ENCODE assay signal across 15 cellular contexts in genomic region chr2:73103018-73103542, GRCh38. TPM values are rescaled to one million over a fixed set of nuclear protein-coding genes. Genes with fewer than 3 reads are reported as not detected.
DNase-seq lines count a peak whose midpoint lies in the region; ATAC-seq, FAIRE-seq and TF ChIP-seq lines count a peak whose summit lies in the region.
"Had no signal": no experiment of that assay in that cellular context is flagged by ENCODE, and none has a peak within 500 bp of the region (broad histone marks: within the 10 kb centered on the region; RNA-seq: fewer than 3 reads in every experiment).

No MANE protein-coding gene starts in this region.

- no peaks in the 10 kb centered on the region for H3K36me3 Mint-ChIP-seq in CD4-positive, alpha-beta T cell (ENCODE audit: low read depth)
- no peaks in the 10 kb centered on the region for H3K36me3 Mint-ChIP-seq in T-helper 17 cell (ENCODE audit: low read depth)

- H3K9me3 ChIP-seq in CD4-positive, alpha-beta T cell (ENCODE audit: control insufficient read depth, low read length) = no peaks in the 10 kb centered on the region
- H3K9me3 ChIP-seq in GM23248 (ENCODE audit: low read depth) (no peaks in the 10 kb centered on the region), T-helper 17 cell (ENCODE audit: control insufficient read depth, low read length, poor library complexity, severe bottlenecking) (no peaks in the 10 kb centered on the region), HepG2 (ENCODE audit: low read length) (no peaks in the 10 kb centered on the region), OCI-LY7 (ENCODE audit: low read length) (no peaks in the 10 kb centered on the region)
- H3K9me3 ChIP-seq: sigmoid colon, uterus had no signal

- H2AFZ ChIP-seq in GM23248 (no peak overlapping the region), HepG2 (ENCODE audit: low read length) (no peak overlapping the region), OCI-LY7 (ENCODE audit: low read length) (no peak overlapping the region)

- no peaks in the 10 kb centered on the region for H3K27me3 ChIP-seq in CD4-positive, alpha-beta T cell (ENCODE audit: control insufficient read depth, insufficient read depth, low read length)
- H3K27me3 ChIP-seq in GM23248 (replicated peaks; ENCODE audit: insufficient read depth) (no peaks in the 10 kb centered on the region), HepG2 (ENCODE audit: control insufficient read depth in 1 of 2, insufficient read depth in 2 of 2, low read length in 2 of 2) (no peaks in the 10 kb centered on the region)
- H3K27me3 ChIP-seq: sigmoid colon, uterus had no signal

- no peaks in the 10 kb centered on the region for H3K36me3 ChIP-seq in GM23248 (ENCODE audit: low read depth)
- peaks cover 7 to 8% of the 10 kb centered on the region in 2 experiments; a peak in 4 of 5 replicates for H3K36me3 ChIP-seq in HepG2 (replicated peaks in 1 of 2; ENCODE audit: control insufficient read depth in 1 of 2, insufficient read depth in 2 of 2, low read length in 2 of 2)
- no peaks in the 10 kb centered on the region for H3K36me3 ChIP-seq in OCI-LY7 (ENCODE audit: insufficient read depth, low read length)
- H3K36me3 ChIP-seq: sigmoid colon, uterus had no signal

- no peaks in the 10 kb centered on the region for H3K9me2 ChIP-seq in GM23248 (ENCODE audit: insufficient read depth)
- H3K9me2 ChIP-seq in OCI-LY7 (ENCODE audit: insufficient read depth, low read length) = no peaks in the 10 kb centered on the region

- POLR2A ChIA-PET in CD4-positive, alpha-beta T cell (lab: Charles Lee) = no interaction called here
- POLR2A ChIA-PET in HepG2 (lab: Yijun Ruan, JAX) = no interaction called here
- POLR2A ChIA-PET in OCI-LY7 (lab: Charles Lee) = no interaction called here

- TF ChIP-seq CTCF in CD4-positive, alpha-beta T cell (IDR thresholded peaks at IDR 0.05) = no peak
- TF ChIP-seq CTCF in HepG2 (CRISPR knock-in tag; IDR thresholded peaks at IDR 0.05) (no peak), GM13976 (IDR thresholded peaks at IDR 0.05; ENCODE audit: borderline replicate concordance, control extremely low read depth, extremely low read depth, insufficient read depth, missing control alignments) (no peak), OCI-LY7 (conservative IDR thresholded peaks at IDR 0.05; ENCODE audit: low read length) (no peak)

- H3K27ac ChIP-seq in CD4-positive, alpha-beta T cell (ENCODE audit: low read depth, low read length) = no peak overlapping the region
- H3K27ac ChIP-seq in GM23248 (peak overlapping the region; percentile 17; the same call in 1 of the 2 replicates), HepG2 (ENCODE audit: extremely low read length, insufficient read depth, low read length) (no peak overlapping the region), OCI-LY7 (ENCODE audit: low read depth, low read length, poor library complexity, severe bottlenecking) (no peak overlapping the region)
- H3K27ac ChIP-seq: sigmoid colon, uterus had no signal

- BruUV-seq in HepG2 (replicated peaks; lab: Mats Ljungman, UMichigan) (no TSS peak), OCI-LY7 (replicated peaks; lab: Mats Ljungman, UMichigan) (no TSS peak)

- H3K4me2 ChIP-seq in GM23248 (ENCODE audit: unreplicated experiment) = no peak overlapping the region
- H3K4me2 ChIP-seq in HepG2 (ENCODE audit: low read depth, low read length) = no peak overlapping the region
- H3K4me2 ChIP-seq in OCI-LY7 (ENCODE audit: low read length) = no peak overlapping the region

- CTCF ChIA-PET in CD4-positive, alpha-beta T cell (lab: Charles Lee) = no interaction called here
- CTCF ChIA-PET in HepG2 (lab: Yijun Ruan, JAX; ENCODE audit: low intra/inter-chr PET ratio, low total read pairs) (no interaction called here), OCI-LY7 (lab: Charles Lee; ENCODE audit: unreplicated experiment) (no interaction called here)

- H3K4me3 ChIP-seq in GM23248 (no peak overlapping the region), HepG2 (replicated peaks in 1 of 3; ENCODE audit: insufficient read depth in 1 of 3, low read depth in 2 of 3, low read length in 3 of 3) (no peak overlapping the region), OCI-LY7 (ENCODE audit: low read depth, low read length, poor library complexity, severe bottlenecking) (no peak overlapping the region)
- H3K4me3 ChIP-seq: sigmoid colon, uterus had no signal

- H3F3A ChIP-seq in GM23248 (ENCODE audit: insufficient read depth) = peaks cover 14% of the 10 kb centered on the region; the same call in 1 of the 2 replicates

- no peaks in the 10 kb centered on the region for H3K9me3 Mint-ChIP-seq in CD4-positive, alpha-beta T cell
- H3K9me3 Mint-ChIP-seq: activated CD4-positive, alpha-beta T cell treated with anti-CD3 and anti-CD28 coated beads, Interleukin-2, amount 10 ng/mL, durations not matched to agents 24 days and 14 days; activated T-helper 1 cell treated with anti-CD3 and anti-CD28 coated beads, Interleukin-12 subunit alpha, Interleukin-12 subunit beta, Interleukin-2, Interleukin-4 antibody, amounts not matched to agents 30 ng/mL and 10 ng/mL and 1 ng/mL, durations not matched to agents 14 hours and 24 hours and 36 hours had no signal

- peak overlapping the region; percentile 47 for H3K27ac Mint-ChIP-seq in CD4-positive, alpha-beta T cell
- H3K27ac Mint-ChIP-seq in T-helper 17 cell = peak overlapping the region; percentile 89
- H3K27ac Mint-ChIP-seq: activated CD4-positive, alpha-beta T cell treated with anti-CD3 and anti-CD28 coated beads, Interleukin-2, amount 10 ng/mL, durations not matched to agents 24 days and 14 days; activated T-helper 1 cell treated with anti-CD3 and anti-CD28 coated beads, Interleukin-12 subunit alpha, Interleukin-12 subunit beta, Interleukin-2, Interleukin-4 antibody, amounts not matched to agents 30 ng/mL and 10 ng/mL and 1 ng/mL, durations not matched to agents 14 hours and 24 hours and 36 hours had no signal

- H3K4me1 Mint-ChIP-seq in CD4-positive, alpha-beta T cell (ENCODE audit: low read depth) = peaks cover 24% of the 10 kb centered on the region
- H3K4me1 Mint-ChIP-seq in T-helper 17 cell = peaks cover 45% of the 10 kb centered on the region

- TF ChIP-seq RAD21 in HepG2 (CRISPR knock-in tag; IDR thresholded peaks at IDR 0.05) = no peak

- no peak for ATAC-seq in CD4-positive, alpha-beta T cell (ENCODE audit: poor library complexity)
- ATAC-seq in T-helper 17 cell (peak; percentile 35), HepG2 (no peak)
- ATAC-seq: PC-3; stimulated activated naive CD8-positive, alpha-beta T cell treated with anti-CD3 and anti-CD28 coated beads, Interleukin-15, Interleukin-2, amounts not matched to agents 100 U/mL and 50 U/mL, for 24 hours had no signal

- peaks cover 51% of the 10 kb centered on the region for H3K4me1 ChIP-seq in GM23248 (ENCODE audit: insufficient read depth)
- H3K4me1 ChIP-seq in HepG2 (ENCODE audit: insufficient read depth, low read length) = peaks cover 22% of the 10 kb centered on the region
- H3K4me1 ChIP-seq in OCI-LY7 (ENCODE audit: insufficient read depth, low read length, poor library complexity, severe bottlenecking) = no peaks in the 10 kb centered on the region
- H3K4me1 ChIP-seq: uterus had no signal

- H4K20me1 ChIP-seq in GM23248 (ENCODE audit: insufficient read depth) = peaks cover 45% of the 10 kb centered on the region
- H4K20me1 ChIP-seq in HepG2 (ENCODE audit: insufficient read depth, low read length) = peaks cover 33% of the 10 kb centered on the region; the same call in 1 of the 2 replicates
- no peaks in the 10 kb centered on the region for H4K20me1 ChIP-seq in OCI-LY7 (ENCODE audit: insufficient read depth, low read length)

- H3K27me3 Mint-ChIP-seq in CD4-positive, alpha-beta T cell = no peaks in the 10 kb centered on the region
- no peaks in the 10 kb centered on the region for H3K27me3 Mint-ChIP-seq in T-helper 17 cell
- H3K27me3 Mint-ChIP-seq: activated CD4-positive, alpha-beta T cell treated with anti-CD3 and anti-CD28 coated beads, Interleukin-2, amount 10 ng/mL, durations not matched to agents 24 days and 14 days had no signal

- H3K9ac ChIP-seq in GM23248 (no peak overlapping the region), HepG2 (ENCODE audit: insufficient read depth, low read depth, low read length) (no peak overlapping the region)

- H3K4me3 Mint-ChIP-seq in CD4-positive, alpha-beta T cell = no peak overlapping the region
- peak overlapping the region; percentile 47 for H3K4me3 Mint-ChIP-seq in T-helper 17 cell
- H3K4me3 Mint-ChIP-seq: activated CD4-positive, alpha-beta T cell treated with anti-CD3 and anti-CD28 coated beads, Interleukin-2, amount 10 ng/mL, durations not matched to agents 24 days and 14 days; activated T-helper 1 cell treated with anti-CD3 and anti-CD28 coated beads, Interleukin-12 subunit alpha, Interleukin-12 subunit beta, Interleukin-2, Interleukin-4 antibody, amounts not matched to agents 30 ng/mL and 10 ng/mL and 1 ng/mL, durations not matched to agents 14 hours and 24 hours and 36 hours had no signal

- intact Hi-C loops in CD4-positive, alpha-beta T cell (cut with DNase I, micrococcal nuclease) = no loop called here
- intact Hi-C loops in HepG2 (cut with micrococcal nuclease; ENCODE audit: unreplicated experiment) (no loop called here), OCI-LY7 (cut with micrococcal nuclease; ENCODE audit: unreplicated experiment) (no loop called here)

- no peak for DNase-seq in CD4-positive, alpha-beta T cell
- no peak for DNase-seq in GM23248
- DNase-seq in T-helper 17 cell = no peak
- no peak for DNase-seq in HepG2 (ENCODE audit: low spot score)
- no peak for DNase-seq in AG08395 (ENCODE audit: low spot score)
- no peak for DNase-seq in GM13976 (ENCODE audit: low spot score)
- no peak for DNase-seq in OCI-LY7 (ENCODE audit: low spot score)
- DNase-seq: activated CD4-positive, alpha-beta T cell treated with anti-CD3 and anti-CD28 coated beads, Interleukin-2, amount 10 ng/mL, durations not matched to agents 24 days and 14 days; H7; NCI-H2227 treated with DMSO at 0.1 percent for 48 hours; PC-3; sigmoid colon; stimulated activated naive CD8-positive, alpha-beta T cell treated with anti-CD3 and anti-CD28 coated beads, Interleukin-15, Interleukin-2, amounts not matched to agents 100 U/mL and 50 U/mL, for 24 hours; uterus had no signal

- FAIRE-seq in HepG2 (lab: Jason Lieb, UNC) = no peak

- in situ Hi-C loops in GM23248 (cut with MboI) (no loop called here), HepG2 (cut with HindIII; ENCODE audit: extremely low pct_ligation_motif_present, low pct_unique_long_range_greater_than_20kb) (no loop called here), GM13976 (cut with MboI; ENCODE audit: low sequenced_read_pairs, unreplicated experiment) (no loop called here)

- H3K79me2 ChIP-seq in GM23248 (ENCODE audit: insufficient read depth) (peaks cover 100% of the 10 kb centered on the region), HepG2 (ENCODE audit: insufficient read depth, low read length) (peaks cover 41% of the 10 kb centered on the region), OCI-LY7 (ENCODE audit: insufficient read depth, low read depth, low read length) (no peaks in the 10 kb centered on the region)

- TF ChIP-seq EP300 in HepG2 (IDR thresholded peaks at IDR 0.05; ENCODE audit: low read depth in 2 of 2, low read length in 2 of 2) = no peak
- no peak for TF ChIP-seq EP300 in HepG2 (CRISPR knock-in tag; IDR thresholded peaks at IDR 0.05; ENCODE audit: borderline replicate concordance)

- no peak for TF ChIP-seq POLR2A in HepG2 (IDR thresholded peaks at IDR 0.05; ENCODE audit: insufficient read depth in 1 of 2, low read depth in 2 of 2, low read length in 2 of 2)

- 82 to 88% methylated on average over 2 of the region's 2 CpGs for WGBS in GM23248 (ENCODE audit: low coverage in 1 of 2, low lambda C conversion rate in 2 of 2, missing lambda C conversion rate in 2 of 2), 2 experiments
- 95% methylated on average over 2 of the region's 2 CpGs for WGBS in HepG2 (ENCODE audit: low lambda C conversion rate)

RNA-seq across cellular contexts. Expression of gene RAB11FIP5, which starts 9.7 kb away (rescaled TPM):
- 10 to 100 TPM; 12.6 to 13.8 TPM for total RNA-seq in CD4-positive, alpha-beta T cell
- total RNA-seq in GM23248 (2014; rRNA removed; shearing (Covaris generic)) = 71.9 and 76.6 TPM in 2 replicates
- polyA plus RNA-seq in GM23248 (2016; fragmentation: Nextera tagmentation; extraction: Ambion mirVana) = 34.4 and 35.0 TPM in 2 replicates
- total RNA-seq in T-helper 17 cell = 10 to 100 TPM; 13.1 to 19.4 TPM
- 8.7 and 9.4 TPM in 2 replicates for total RNA-seq in HepG2 (2016; rRNA removed; fragmentation: Illumina TruSeq; extraction: Trizol)
- total RNA-seq in HepG2 (2016; cell fraction: cytosol; rRNA removed; fragmentation: Illumina TruSeq; extraction: Trizol; ENCODE audit: low read depth) = 3.7 and 4.2 TPM in 2 replicates
- total RNA-seq in HepG2 (2016; cell fraction: insoluble cytoplasmic fraction; rRNA removed; fragmentation: Illumina TruSeq; extraction: Trizol) = 8.6 and 9.1 TPM in 2 replicates
- total RNA-seq in HepG2 (2016; cell fraction: membrane; rRNA removed; fragmentation: Illumina TruSeq; extraction: Trizol) = 10.0 and 13.0 TPM in 2 replicates
- 6.7 and 7.5 TPM in 2 replicates for total RNA-seq in HepG2 (2016; cell fraction: nucleus; rRNA removed; fragmentation: Illumina TruSeq; extraction: Trizol)
- polyA plus RNA-seq in HepG2 (2011; rRNA removed) = 21.9 and 22.9 TPM in 2 replicates
- 17.5 and 19.5 TPM in 2 replicates for polyA plus RNA-seq in HepG2 (2011; cell fraction: cytosol; rRNA removed)
- 19.6 and 23.6 TPM in 2 replicates for polyA plus RNA-seq in HepG2 (2011; cell fraction: nucleus; rRNA removed)
- 25.5 and 27.1 TPM in 2 replicates for polyA plus RNA-seq in HepG2 (2012)
- 2.1 TPM in 2 replicates for polyA plus RNA-seq in HepG2 (2016; cell fraction: cytosol; fragmentation: Illumina TruSeq; extraction: Trizol; ENCODE audit: low read depth)
- 8.6 and 12.8 TPM in 2 replicates for polyA plus RNA-seq in HepG2 (2016; cell fraction: insoluble cytoplasmic fraction; fragmentation: Illumina TruSeq; extraction: Trizol; ENCODE audit: low read depth)
- 5.8 and 6.9 TPM in 2 replicates for polyA plus RNA-seq in HepG2 (2016; cell fraction: membrane; fragmentation: Illumina TruSeq; extraction: Trizol; ENCODE audit: low read depth)
- polyA plus RNA-seq in HepG2 (2016; cell fraction: nucleus; fragmentation: Illumina TruSeq; extraction: Trizol; ENCODE audit: insufficient read depth, low read depth) = 10.7 and 10.8 TPM in 2 replicates
- polyA minus RNA-seq in HepG2 (2011; rRNA and poly(A)+ RNA removed; ENCODE audit: low replicate concordance) = 29.9 and 45.2 TPM in 2 replicates
- 12.6 and 13.2 TPM in 2 replicates for polyA minus RNA-seq in HepG2 (2011; cell fraction: cytosol; rRNA and poly(A)+ RNA removed)
- polyA minus RNA-seq in HepG2 (2011; cell fraction: nucleus; rRNA and poly(A)+ RNA removed) = 14.7 and 18.7 TPM in 2 replicates
- total RNA-seq in OCI-LY7 (2014; rRNA removed; shearing (Covaris generic)) = 0.05 and 0.13 TPM in 2 replicates
- total RNA-seq in OCI-LY7 (2022) = 0.66 TPM in 1 of 2 replicates, not detected in the other

RNA-seq across cellular contexts. Expression of gene SFXN5, which starts 31.6 kb away (rescaled TPM):
- total RNA-seq in CD4-positive, alpha-beta T cell = 1 to 10 TPM; 5.1 to 5.4 TPM
- total RNA-seq in GM23248 (2014; rRNA removed; shearing (Covaris generic)) = 16.4 and 17.1 TPM in 2 replicates
- polyA plus RNA-seq in GM23248 (2016; fragmentation: Nextera tagmentation; extraction: Ambion mirVana) (7.3 and 10.0 TPM in 2 replicates), HepG2 (2011; rRNA removed) (37.4 and 42.8 TPM in 2 replicates)
- total RNA-seq in T-helper 17 cell (10 to 100 TPM in 1 of 2 donors, 1 to 10 TPM in 1; 7.0 to 10.0 TPM), HepG2 (2016; rRNA removed; fragmentation: Illumina TruSeq; extraction: Trizol) (22.2 and 34.9 TPM in 2 replicates), OCI-LY7 (2022) (9.9 and 10.5 TPM in 2 replicates)
- 11.0 and 15.1 TPM in 2 replicates for total RNA-seq in HepG2 (2016; cell fraction: cytosol; rRNA removed; fragmentation: Illumina TruSeq; extraction: Trizol; ENCODE audit: low read depth)
- 21.1 and 36.4 TPM in 2 replicates for total RNA-seq in HepG2 (2016; cell fraction: insoluble cytoplasmic fraction; rRNA removed; fragmentation: Illumina TruSeq; extraction: Trizol)
- 13.2 and 15.3 TPM in 2 replicates for total RNA-seq in HepG2 (2016; cell fraction: membrane; rRNA removed; fragmentation: Illumina TruSeq; extraction: Trizol)
- total RNA-seq in HepG2 (2016; cell fraction: nucleus; rRNA removed; fragmentation: Illumina TruSeq; extraction: Trizol) = 42.2 and 47.8 TPM in 2 replicates
- 13.2 and 17.2 TPM in 2 replicates for polyA plus RNA-seq in HepG2 (2011; cell fraction: cytosol; rRNA removed)
- 139 and 168 TPM in 2 replicates for polyA plus RNA-seq in HepG2 (2011; cell fraction: nucleus; rRNA removed)
- 18.2 and 24.8 TPM in 2 replicates for polyA plus RNA-seq in HepG2 (2012)
- polyA plus RNA-seq in HepG2 (2016; cell fraction: cytosol; fragmentation: Illumina TruSeq; extraction: Trizol; ENCODE audit: low read depth) = 6.1 and 6.5 TPM in 2 replicates
- polyA plus RNA-seq in HepG2 (2016; cell fraction: insoluble cytoplasmic fraction; fragmentation: Illumina TruSeq; extraction: Trizol; ENCODE audit: low read depth) = 23.9 and 25.9 TPM in 2 replicates
- 8.0 and 9.0 TPM in 2 replicates for polyA plus RNA-seq in HepG2 (2016; cell fraction: membrane; fragmentation: Illumina TruSeq; extraction: Trizol; ENCODE audit: low read depth)
- 68.3 and 69.6 TPM in 2 replicates for polyA plus RNA-seq in HepG2 (2016; cell fraction: nucleus; fragmentation: Illumina TruSeq; extraction: Trizol; ENCODE audit: insufficient read depth, low read depth)
- 36.5 and 73.0 TPM in 2 replicates for polyA minus RNA-seq in HepG2 (2011; rRNA and poly(A)+ RNA removed; ENCODE audit: low replicate concordance)
- 12.6 and 13.0 TPM in 2 replicates for polyA minus RNA-seq in HepG2 (2011; cell fraction: cytosol; rRNA and poly(A)+ RNA removed)
- 49.6 and 54.8 TPM in 2 replicates for polyA minus RNA-seq in HepG2 (2011; cell fraction: nucleus; rRNA and poly(A)+ RNA removed)
- 4.5 and 7.8 TPM in 2 replicates for total RNA-seq in OCI-LY7 (2014; rRNA removed; shearing (Covaris generic))
